1 cellular context compared by ENCODE assay signal in the genomic region with DNA sequence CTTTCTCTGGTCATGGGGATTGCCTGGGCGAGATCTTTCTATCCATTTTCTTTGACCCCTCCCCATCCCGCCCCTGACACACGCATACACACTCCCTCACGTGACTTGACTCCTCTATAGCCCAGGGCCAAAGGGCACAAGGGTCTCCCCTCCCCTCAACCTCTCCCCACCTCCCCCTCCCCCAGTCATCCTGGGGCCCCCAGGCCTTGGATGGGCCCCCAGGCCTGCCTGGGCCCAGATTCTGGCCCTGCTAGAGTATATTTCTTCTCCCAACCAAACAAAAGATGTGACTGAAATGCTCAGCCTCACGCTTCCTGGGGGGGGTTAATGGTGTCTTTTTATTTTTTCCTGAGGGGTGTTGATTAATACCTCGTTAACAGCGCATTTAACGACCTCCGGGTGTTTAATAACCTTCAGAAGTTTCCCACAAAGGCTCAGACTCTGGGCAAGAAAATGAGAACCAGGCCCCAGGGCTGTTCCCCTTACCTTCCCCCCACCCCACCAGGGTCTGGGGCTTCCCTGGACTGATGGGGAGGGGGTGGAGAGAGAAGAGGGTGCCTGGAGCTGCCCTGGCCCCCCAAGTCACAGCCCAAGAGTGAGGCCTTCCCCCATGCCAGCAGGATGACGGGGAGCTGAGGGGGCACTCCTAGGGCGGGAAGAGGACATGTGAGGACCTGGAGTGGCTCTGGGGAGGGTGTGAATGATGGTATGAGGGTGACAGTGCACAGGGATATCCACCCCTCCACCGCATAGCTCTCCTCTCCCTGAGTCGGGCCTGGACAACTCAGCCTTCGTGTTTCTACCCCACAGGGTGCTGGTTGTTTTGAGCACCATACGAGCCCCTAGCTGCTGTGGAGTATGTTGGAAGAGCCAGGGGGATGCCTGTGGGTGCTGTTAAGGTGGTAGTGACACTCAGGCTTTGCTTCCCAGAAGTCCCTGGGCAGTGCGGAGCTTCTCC.
TF ChIP-seq lines count a peak whose summit lies in the region.

No MANE protein-coding gene starts in this region.

TF ChIP-seq in HepG2, 621 proteins besides CTCF, POLR2A, EP300 and RAD21 (continued from another document):
- TF ChIP-seq, protein P1, sequence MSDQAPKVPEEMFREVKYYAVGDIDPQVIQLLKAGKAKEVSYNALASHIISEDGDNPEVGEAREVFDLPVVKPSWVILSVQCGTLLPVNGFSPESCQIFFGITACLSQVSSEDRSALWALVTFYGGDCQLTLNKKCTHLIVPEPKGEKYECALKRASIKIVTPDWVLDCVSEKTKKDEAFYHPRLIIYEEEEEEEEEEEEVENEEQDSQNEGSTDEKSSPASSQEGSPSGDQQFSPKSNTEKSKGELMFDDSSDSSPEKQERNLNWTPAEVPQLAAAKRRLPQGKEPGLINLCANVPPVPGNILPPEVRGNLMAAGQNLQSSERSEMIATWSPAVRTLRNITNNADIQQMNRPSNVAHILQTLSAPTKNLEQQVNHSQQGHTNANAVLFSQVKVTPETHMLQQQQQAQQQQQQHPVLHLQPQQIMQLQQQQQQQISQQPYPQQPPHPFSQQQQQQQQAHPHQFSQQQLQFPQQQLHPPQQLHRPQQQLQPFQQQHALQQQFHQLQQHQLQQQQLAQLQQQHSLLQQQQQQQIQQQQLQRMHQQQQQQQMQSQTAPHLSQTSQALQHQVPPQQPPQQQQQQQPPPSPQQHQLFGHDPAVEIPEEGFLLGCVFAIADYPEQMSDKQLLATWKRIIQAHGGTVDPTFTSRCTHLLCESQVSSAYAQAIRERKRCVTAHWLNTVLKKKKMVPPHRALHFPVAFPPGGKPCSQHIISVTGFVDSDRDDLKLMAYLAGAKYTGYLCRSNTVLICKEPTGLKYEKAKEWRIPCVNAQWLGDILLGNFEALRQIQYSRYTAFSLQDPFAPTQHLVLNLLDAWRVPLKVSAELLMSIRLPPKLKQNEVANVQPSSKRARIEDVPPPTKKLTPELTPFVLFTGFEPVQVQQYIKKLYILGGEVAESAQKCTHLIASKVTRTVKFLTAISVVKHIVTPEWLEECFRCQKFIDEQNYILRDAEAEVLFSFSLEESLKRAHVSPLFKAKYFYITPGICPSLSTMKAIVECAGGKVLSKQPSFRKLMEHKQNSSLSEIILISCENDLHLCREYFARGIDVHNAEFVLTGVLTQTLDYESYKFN (CRISPR knock-in tag; conservative IDR thresholded peaks at IDR 0.05) = peak; percentile 38; the same call in 1 of the 2 replicates
- no peak for TF ChIP-seq SYNCRIP (IDR thresholded peaks at IDR 0.05; ENCODE audit: insufficient read depth, low read depth, low read length)
